21 cellular contexts compared by ENCODE assay signal in genomic region chr1:201774983-201775344, GRCh38. TPM values are rescaled to one million over a fixed set of nuclear protein-coding genes. Genes with fewer than 3 reads are reported as not detected.
DNase-seq lines count a peak whose midpoint lies in the region; ATAC-seq and TF ChIP-seq lines count a peak whose summit lies in the region.
"Had no signal": no experiment of that assay in that cellular context is flagged by ENCODE, and none has a peak within 500 bp of the region (broad histone marks: within the 10 kb centered on the region; RNA-seq: fewer than 3 reads in every experiment).

No MANE protein-coding gene starts in this region.

- no peak overlapping the region for H3K4ac ChIP-seq in H9 (ENCODE audit: low read depth, low read length)

- H4K20me1 ChIP-seq in H9 (ENCODE audit: control insufficient read depth, insufficient read depth, insufficient read length) (no peaks in the 10 kb centered on the region), neural progenitor cell (ENCODE audit: low read depth) (no peaks in the 10 kb centered on the region)

- no peaks in the 10 kb centered on the region for H3K9me3 ChIP-seq in H9 (ENCODE audit: control insufficient read depth, low read depth, low read length)
- H3K9me3 ChIP-seq in neural progenitor cell (ENCODE audit: low read depth), result peaks cover 12% of the 10 kb centered on the region
- H3K9me3 ChIP-seq: neutrophil had no signal

- H3K4me1 ChIP-seq in H9 (ENCODE audit: insufficient read depth, low read length) (no peaks in the 10 kb centered on the region), neural progenitor cell (peaks cover 31% of the 10 kb centered on the region)

- H3K36me3 Mint-ChIP-seq in H9 (ENCODE audit: insufficient read depth in 1 of 3, low read depth in 3 of 3) (peaks cover 5 to 29% (median 9%) of the 10 kb centered on the region in 3 experiments; a peak in 6 of 7 replicates), chondrocyte (ENCODE audit: low read depth) (peaks cover 22% of the 10 kb centered on the region), neural progenitor cell (peaks cover 52% of the 10 kb centered on the region)
- H3K36me3 Mint-ChIP-seq: activated CD4-positive, alpha-beta memory T cell treated with anti-CD3 and anti-CD28 coated beads for 36 hours; activated naive CD8-positive, alpha-beta T cell treated with anti-CD3 and anti-CD28 coated beads for 36 hours; CD4-positive, CD25-positive, alpha-beta regulatory T cell had no signal

- H3K36me3 ChIP-seq in neural progenitor cell, result peaks cover 11% of the 10 kb centered on the region
- H3K36me3 ChIP-seq: gastrocnemius medialis, lower lobe of right lung, neutrophil, upper lobe of left lung had no signal

- no peak overlapping the region for H2BK20ac ChIP-seq in H9 (ENCODE audit: low read depth, low read length, poor library complexity, severe bottlenecking)

- no peak overlapping the region for H4K91ac ChIP-seq in H9 (ENCODE audit: insufficient read length, low read depth, low read length)

- H3K9ac ChIP-seq in H9 (ENCODE audit: extremely low read depth, insufficient read length, low read length), result no peak overlapping the region
- no peak overlapping the region for H3K9ac ChIP-seq in neural progenitor cell

- H3K4me3 Mint-ChIP-seq in H9, result no peak overlapping the region
- no peak overlapping the region for H3K4me3 Mint-ChIP-seq in chondrocyte (ENCODE audit: unreplicated experiment)
- H3K4me3 Mint-ChIP-seq in neural progenitor cell, result no peak overlapping the region
- H3K4me3 Mint-ChIP-seq: activated CD4-positive, alpha-beta memory T cell treated with anti-CD3 and anti-CD28 coated beads for 36 hours; activated naive CD8-positive, alpha-beta T cell treated with anti-CD3 and anti-CD28 coated beads for 36 hours; CD4-positive, CD25-positive, alpha-beta regulatory T cell; stimulated activated naive CD8-positive, alpha-beta T cell treated with anti-CD3 and anti-CD28 coated beads, Interleukin-15, Interleukin-2, amounts not matched to agents 100 ng/mL and 50 ng/mL, for 24 hours; WTC11 had no signal

- ATAC-seq in sciatic nerve (no peak), GM19463 (IDR thresholded peaks at IDR 0.05; ENCODE audit: unreplicated experiment) (no peak)
- ATAC-seq: gastrocnemius medialis, lower lobe of right lung, WTC11 had no signal

- H3K18ac ChIP-seq in H9 (ENCODE audit: insufficient read length, low read depth, low read length), result no peak overlapping the region

- WGBS in H9 (ENCODE audit: extremely low coverage, insufficient read length, low lambda C conversion rate), result no CpG with 5 or more reads among the region's 1 CpG

- no peak overlapping the region for H4K8ac ChIP-seq in H9 (replicated peaks; ENCODE audit: insufficient read length, low read depth, low read length)

- H3F3A ChIP-seq in neural progenitor cell (ENCODE audit: low read depth), result peaks cover 31% of the 10 kb centered on the region

- no peak overlapping the region for H2AFZ ChIP-seq in H9 (ENCODE audit: low read length)
- no peak overlapping the region for H2AFZ ChIP-seq in neural progenitor cell (replicated peaks)

- H3K9me3 Mint-ChIP-seq in H9 (peaks cover 17 to 20% of the 10 kb centered on the region in 2 experiments), chondrocyte (ENCODE audit: low read depth) (peaks cover 10% of the 10 kb centered on the region), neural progenitor cell (peaks cover 31% of the 10 kb centered on the region)

- no peak overlapping the region for H3K23ac ChIP-seq in H9 (ENCODE audit: insufficient read length, low read depth, low read length)

- H2AK5ac ChIP-seq in H9 (ENCODE audit: insufficient read length, low read length), result no peak overlapping the region

- H3K79me2 ChIP-seq in H9 (ENCODE audit: insufficient read depth, low read length) (no peaks in the 10 kb centered on the region), neural progenitor cell (ENCODE audit: low read depth) (peaks cover 100% of the 10 kb centered on the region)

- H3K27ac Mint-ChIP-seq in H9, result no peak overlapping the region
- H3K27ac Mint-ChIP-seq in chondrocyte (ENCODE audit: unreplicated experiment), result peak overlapping the region; percentile 88
- H3K27ac Mint-ChIP-seq in neural progenitor cell, result no peak overlapping the region
- H3K27ac Mint-ChIP-seq: activated CD4-positive, alpha-beta memory T cell treated with anti-CD3 and anti-CD28 coated beads for 36 hours; activated naive CD8-positive, alpha-beta T cell treated with anti-CD3 and anti-CD28 coated beads for 36 hours; CD4-positive, CD25-positive, alpha-beta regulatory T cell; stimulated activated naive CD8-positive, alpha-beta T cell treated with anti-CD3 and anti-CD28 coated beads, Interleukin-15, Interleukin-2, amounts not matched to agents 100 ng/mL and 50 ng/mL, for 24 hours; WTC11 had no signal

- H3K27ac ChIP-seq in 22Rv1 (peak overlapping the region; percentile 71), H9 (ENCODE audit: insufficient read length, low read depth, low read length) (no peak overlapping the region), neural progenitor cell (peak overlapping the region; percentile 43)
- H3K27ac ChIP-seq: gastrocnemius medialis, lower lobe of right lung, neutrophil, upper lobe of left lung had no signal

- no peak overlapping the region for H3K4me3 ChIP-seq in neural progenitor cell
- H3K4me3 ChIP-seq: gastrocnemius medialis, lower lobe of right lung, upper lobe of left lung had no signal

- H3K4me2 ChIP-seq in H9 (ENCODE audit: insufficient read depth, insufficient read length, low read length) (no peak overlapping the region), neural progenitor cell (no peak overlapping the region)

- DNase-seq in H9 (no peak), chondrocyte (ENCODE audit: low spot score) (no peak), neural progenitor cell (ENCODE audit: low spot score) (no peak), NCI-H1930 (lab: John Stamatoyannopoulos, UW) (no peak), NCI-H2107 treated with DMSO at 0.1 percent for 48 hours (lab: John Stamatoyannopoulos, UW; ENCODE audit: unreplicated experiment) (no peak), sciatic nerve (ENCODE audit: low spot score) (no peak)
- DNase-seq: activated CD4-positive, alpha-beta memory T cell treated with anti-CD3 and anti-CD28 coated beads for 36 hours; activated naive CD8-positive, alpha-beta T cell treated with anti-CD3 and anti-CD28 coated beads for 36 hours; CD4-positive, CD25-positive, alpha-beta regulatory T cell; gastrocnemius medialis; lower lobe of right lung; MM.1S; NCI-H1436; NCI-H524 treated with DMSO at 0.1 percent for 48 hours; T-helper 9 cell; upper lobe of left lung had no signal

- H3K4me1 Mint-ChIP-seq in H9, result peaks cover 0 to 6% of the 10 kb centered on the region in 2 experiments; a peak in 2 of 4 replicates
- peaks cover 84% of the 10 kb centered on the region for H3K4me1 Mint-ChIP-seq in chondrocyte (ENCODE audit: low read depth)
- peaks cover 5% of the 10 kb centered on the region for H3K4me1 Mint-ChIP-seq in neural progenitor cell
- H3K4me1 Mint-ChIP-seq: activated naive CD8-positive, alpha-beta T cell treated with anti-CD3 and anti-CD28 coated beads for 36 hours; CD4-positive, CD25-positive, alpha-beta regulatory T cell; WTC11 had no signal

- intact Hi-C loops in sciatic nerve (cut with DNase I), result no loop called here

- H3K27me3 Mint-ChIP-seq in H9 (ENCODE audit: low read depth), result no peaks in the 10 kb centered on the region
- H3K27me3 Mint-ChIP-seq in chondrocyte (ENCODE audit: low read depth), result no peaks in the 10 kb centered on the region
- no peaks in the 10 kb centered on the region for H3K27me3 Mint-ChIP-seq in neural progenitor cell (ENCODE audit: insufficient read depth, low read depth)
- H3K27me3 Mint-ChIP-seq: activated CD4-positive, alpha-beta memory T cell treated with anti-CD3 and anti-CD28 coated beads for 36 hours; activated naive CD8-positive, alpha-beta T cell treated with anti-CD3 and anti-CD28 coated beads for 36 hours; stimulated activated naive CD8-positive, alpha-beta T cell treated with anti-CD3 and anti-CD28 coated beads, Interleukin-15, Interleukin-2, amounts not matched to agents 100 ng/mL and 50 ng/mL, for 24 hours had no signal

- H2BK5ac ChIP-seq in H9 (ENCODE audit: insufficient read length, low read length), result no peak overlapping the region

- H3K56ac ChIP-seq in H9 (ENCODE audit: insufficient read length, low read depth, low read length), result no peak overlapping the region

- H2BK120ac ChIP-seq in H9 (ENCODE audit: low read depth, low read length, poor library complexity, severe bottlenecking), result no peak overlapping the region

- H4K5ac ChIP-seq in H9 (ENCODE audit: insufficient read length, low read depth, low read length), result no peak overlapping the region

- H3K14ac ChIP-seq in H9 (ENCODE audit: insufficient read depth, low read length), result no peak overlapping the region

- H3K23me2 ChIP-seq in H9 (ENCODE audit: insufficient read length, low read depth, low read length, poor library complexity, severe bottlenecking), result no peaks in the 10 kb centered on the region

- no peaks in the 10 kb centered on the region for H3K79me1 ChIP-seq in H9 (ENCODE audit: insufficient read depth, low read depth, low read length, poor library complexity, severe bottlenecking)

- no peak overlapping the region for H2BK12ac ChIP-seq in H9 (ENCODE audit: insufficient read length, low read depth, low read length)

- no peak overlapping the region for H2BK15ac ChIP-seq in H9 (ENCODE audit: low read depth, low read length)

- no peaks in the 10 kb centered on the region for H3K27me3 ChIP-seq in H9 (ENCODE audit: insufficient read depth, low read length)
- no peaks in the 10 kb centered on the region for H3K27me3 ChIP-seq in neural progenitor cell
- H3K27me3 ChIP-seq: gastrocnemius medialis, neutrophil, upper lobe of left lung had no signal

- H3T11ph ChIP-seq in H9 (ENCODE audit: low read length), result no peak overlapping the region

- TF ChIP-seq CTCF in 22Rv1 (IDR thresholded peaks at IDR 0.05), result no peak
- TF ChIP-seq CTCF in H9 (conservative IDR thresholded peaks at IDR 0.05), result 0 out of 3 replicates have a peak, but pooled peaks have one; percentile 24
- TF ChIP-seq CTCF in chondrocyte (IDR thresholded peaks at IDR 0.05), result no peak
- no peak for TF ChIP-seq CTCF in neural progenitor cell (IDR thresholded peaks at IDR 0.05)

RNA-seq across cellular contexts. Expression of gene IPO9, which starts 54.0 kb away (rescaled TPM):
- total RNA-seq in H9 (2021), result 104 TPM in 2 replicates
- 47.1 to 69.5 TPM (median 48.2 TPM) in 3 replicates for total RNA-seq in chondrocyte
- total RNA-seq in neural progenitor cell (ENCODE audit: low replicate concordance), result 63.2 and 71.2 TPM in 2 replicates
- 33.0 TPM for total RNA-seq in sciatic nerve
